Comparison of ENCODE assay signal across 1 cellular context in the genomic region with DNA sequence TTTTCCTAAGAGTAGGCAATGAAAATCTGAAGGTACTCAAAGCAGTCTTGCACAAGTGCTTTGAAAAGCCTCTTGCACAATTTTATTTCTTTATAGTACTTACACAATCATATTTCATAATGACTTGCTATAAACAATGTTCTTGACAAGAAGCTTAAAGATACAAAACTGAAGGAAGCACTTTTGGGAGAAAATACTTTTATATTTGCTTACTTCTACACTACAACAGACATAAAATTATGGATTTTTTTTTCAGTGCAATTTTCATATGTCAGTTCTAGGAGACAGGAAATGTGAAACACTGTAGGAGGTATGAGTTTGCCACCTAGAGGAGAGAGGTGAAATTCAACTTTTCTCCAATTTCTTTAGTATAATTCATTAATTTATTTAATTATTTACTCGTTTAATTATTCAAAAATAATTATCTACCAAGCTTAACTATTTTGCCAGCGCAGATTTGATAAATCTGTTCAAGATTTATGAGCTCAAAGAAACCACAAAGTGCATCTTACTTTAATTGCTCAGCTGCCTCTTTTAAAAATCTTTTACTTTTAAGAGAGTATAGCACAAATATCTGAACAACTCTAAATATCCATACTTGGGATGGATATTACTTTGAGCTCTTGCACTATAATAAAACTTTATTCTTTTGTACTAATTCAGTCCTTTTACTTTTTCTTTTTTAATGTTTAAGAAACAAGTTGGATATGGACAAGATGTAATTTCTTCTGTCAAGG.
TF ChIP-seq lines count a peak whose summit lies in the region.

No MANE protein-coding gene starts in this region.

TF ChIP-seq in WTC11, 78 proteins besides CTCF, POLR2A, EP300 and RAD21 (continued from another document):
- TF ChIP-seq PRRX2 (CRISPR knock-in tag; IDR thresholded peaks at IDR 0.05), result no peak
- TF ChIP-seq, protein P1, sequence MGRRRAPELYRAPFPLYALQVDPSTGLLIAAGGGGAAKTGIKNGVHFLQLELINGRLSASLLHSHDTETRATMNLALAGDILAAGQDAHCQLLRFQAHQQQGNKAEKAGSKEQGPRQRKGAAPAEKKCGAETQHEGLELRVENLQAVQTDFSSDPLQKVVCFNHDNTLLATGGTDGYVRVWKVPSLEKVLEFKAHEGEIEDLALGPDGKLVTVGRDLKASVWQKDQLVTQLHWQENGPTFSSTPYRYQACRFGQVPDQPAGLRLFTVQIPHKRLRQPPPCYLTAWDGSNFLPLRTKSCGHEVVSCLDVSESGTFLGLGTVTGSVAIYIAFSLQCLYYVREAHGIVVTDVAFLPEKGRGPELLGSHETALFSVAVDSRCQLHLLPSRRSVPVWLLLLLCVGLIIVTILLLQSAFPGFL (CRISPR knock-in tag; IDR thresholded peaks at IDR 0.05; ENCODE audit: borderline replicate concordance), result no peak
- no peak for TF ChIP-seq SMAD3 (CRISPR knock-in tag; IDR thresholded peaks at IDR 0.05; ENCODE audit: borderline replicate concordance)
- TF ChIP-seq, protein P2, sequence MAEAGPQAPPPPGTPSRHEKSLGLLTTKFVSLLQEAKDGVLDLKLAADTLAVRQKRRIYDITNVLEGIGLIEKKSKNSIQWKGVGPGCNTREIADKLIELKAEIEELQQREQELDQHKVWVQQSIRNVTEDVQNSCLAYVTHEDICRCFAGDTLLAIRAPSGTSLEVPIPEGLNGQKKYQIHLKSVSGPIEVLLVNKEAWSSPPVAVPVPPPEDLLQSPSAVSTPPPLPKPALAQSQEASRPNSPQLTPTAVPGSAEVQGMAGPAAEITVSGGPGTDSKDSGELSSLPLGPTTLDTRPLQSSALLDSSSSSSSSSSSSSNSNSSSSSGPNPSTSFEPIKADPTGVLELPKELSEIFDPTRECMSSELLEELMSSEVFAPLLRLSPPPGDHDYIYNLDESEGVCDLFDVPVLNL (CRISPR knock-in tag; IDR thresholded peaks at IDR 0.05; ENCODE audit: borderline replicate concordance, low read depth), result no peak
- no peak for TF ChIP-seq EMX1 (CRISPR knock-in tag; IDR thresholded peaks at IDR 0.05)
- TF ChIP-seq ZNF121 (CRISPR knock-in tag; IDR thresholded peaks at IDR 0.05), result no peak
- no peak for TF ChIP-seq IRF2 (CRISPR knock-in tag; IDR thresholded peaks at IDR 0.05; ENCODE audit: borderline replicate concordance, low read depth)
- no peak for TF ChIP-seq ZNF396 (CRISPR knock-in tag; IDR thresholded peaks at IDR 0.05; ENCODE audit: borderline replicate concordance)
- TF ChIP-seq ATF1 (CRISPR knock-in tag; IDR thresholded peaks at IDR 0.05), result no peak
- TF ChIP-seq, protein P3, sequence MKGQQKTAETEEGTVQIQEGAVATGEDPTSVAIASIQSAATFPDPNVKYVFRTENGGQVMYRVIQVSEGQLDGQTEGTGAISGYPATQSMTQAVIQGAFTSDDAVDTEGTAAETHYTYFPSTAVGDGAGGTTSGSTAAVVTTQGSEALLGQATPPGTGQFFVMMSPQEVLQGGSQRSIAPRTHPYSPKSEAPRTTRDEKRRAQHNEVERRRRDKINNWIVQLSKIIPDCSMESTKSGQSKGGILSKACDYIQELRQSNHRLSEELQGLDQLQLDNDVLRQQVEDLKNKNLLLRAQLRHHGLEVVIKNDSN (CRISPR knock-in tag; IDR thresholded peaks at IDR 0.05), result no peak
- TF ChIP-seq JUN (CRISPR knock-in tag; IDR thresholded peaks at IDR 0.05), result no peak
- no peak for TF ChIP-seq NFATC4 (CRISPR knock-in tag; IDR thresholded peaks at IDR 0.05)
- no peak for TF ChIP-seq GRHL2 (CRISPR knock-in tag; IDR thresholded peaks at IDR 0.05; ENCODE audit: insufficient replicate concordance, severe bottlenecking)
- TF ChIP-seq, protein P4, sequence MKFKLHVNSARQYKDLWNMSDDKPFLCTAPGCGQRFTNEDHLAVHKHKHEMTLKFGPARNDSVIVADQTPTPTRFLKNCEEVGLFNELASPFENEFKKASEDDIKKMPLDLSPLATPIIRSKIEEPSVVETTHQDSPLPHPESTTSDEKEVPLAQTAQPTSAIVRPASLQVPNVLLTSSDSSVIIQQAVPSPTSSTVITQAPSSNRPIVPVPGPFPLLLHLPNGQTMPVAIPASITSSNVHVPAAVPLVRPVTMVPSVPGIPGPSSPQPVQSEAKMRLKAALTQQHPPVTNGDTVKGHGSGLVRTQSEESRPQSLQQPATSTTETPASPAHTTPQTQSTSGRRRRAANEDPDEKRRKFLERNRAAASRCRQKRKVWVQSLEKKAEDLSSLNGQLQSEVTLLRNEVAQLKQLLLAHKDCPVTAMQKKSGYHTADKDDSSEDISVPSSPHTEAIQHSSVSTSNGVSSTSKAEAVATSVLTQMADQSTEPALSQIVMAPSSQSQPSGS (CRISPR knock-in tag; IDR thresholded peaks at IDR 0.05; ENCODE audit: borderline replicate concordance, low read depth), result no peak
- TF ChIP-seq, protein P5, sequence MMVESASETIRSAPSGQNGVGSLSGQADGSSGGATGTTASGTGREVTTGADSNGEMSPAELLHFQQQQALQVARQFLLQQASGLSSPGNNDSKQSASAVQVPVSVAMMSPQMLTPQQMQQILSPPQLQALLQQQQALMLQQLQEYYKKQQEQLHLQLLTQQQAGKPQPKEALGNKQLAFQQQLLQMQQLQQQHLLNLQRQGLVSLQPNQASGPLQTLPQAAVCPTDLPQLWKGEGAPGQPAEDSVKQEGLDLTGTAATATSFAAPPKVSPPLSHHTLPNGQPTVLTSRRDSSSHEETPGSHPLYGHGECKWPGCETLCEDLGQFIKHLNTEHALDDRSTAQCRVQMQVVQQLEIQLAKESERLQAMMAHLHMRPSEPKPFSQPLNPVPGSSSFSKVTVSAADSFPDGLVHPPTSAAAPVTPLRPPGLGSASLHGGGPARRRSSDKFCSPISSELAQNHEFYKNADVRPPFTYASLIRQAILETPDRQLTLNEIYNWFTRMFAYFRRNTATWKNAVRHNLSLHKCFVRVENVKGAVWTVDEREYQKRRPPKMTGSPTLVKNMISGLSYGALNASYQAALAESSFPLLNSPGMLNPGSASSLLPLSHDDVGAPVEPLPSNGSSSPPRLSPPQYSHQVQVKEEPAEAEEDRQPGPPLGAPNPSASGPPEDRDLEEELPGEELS (CRISPR knock-in tag; IDR thresholded peaks at IDR 0.05), result no peak
TF ChIP-seq in WTC11: peak in this region for 0.
